ENCODE assay signal across 12 cellular contexts in genomic region chr10:77629775-77630565, GRCh38. TPM values are rescaled to one million over a fixed set of nuclear protein-coding genes. Genes with fewer than 3 reads are reported as not detected.
A peak's percentile ranks its signal among the peaks of the same experiment; 100 is the strongest.
DNase-seq lines count a peak whose midpoint lies in the region; ATAC-seq, FAIRE-seq and TF ChIP-seq lines count a peak whose summit lies in the region.
"Had no signal": no experiment of that assay in that cellular context is flagged by ENCODE, and none has a peak within 500 bp of the region (broad histone marks: within the 10 kb centered on the region; RNA-seq: fewer than 3 reads in every experiment).

No MANE protein-coding gene starts in this region.

- no peak overlapping the region for H3K27ac Mint-ChIP-seq in WTC11
- H3K27ac Mint-ChIP-seq: activated CD4-positive, alpha-beta memory T cell treated with anti-CD3 and anti-CD28 coated beads for 36 hours; CD4-positive, CD25-positive, alpha-beta regulatory T cell had no signal

- H3K4me1 Mint-ChIP-seq in WTC11 = peaks cover 27% of the 10 kb centered on the region
- H3K4me1 Mint-ChIP-seq: CD4-positive, CD25-positive, alpha-beta regulatory T cell had no signal

- CTCF ChIA-PET in K562 (lab: Yijun Ruan, JAX; ENCODE audit: low intra/inter-chr PET ratio) = interaction anchor here (0.7 kb wide), 1 partner anchor 86 kb away, joined by 3 read pairs; no protein-coding TSS in a partner anchor
- CTCF ChIA-PET in WTC11 (lab: Charles Lee) = interaction anchor here (0.7 to 1.8 kb wide), 2 partner anchors 82 to 135 kb away, joined by 3 to 6 read pairs; no protein-coding TSS in a partner anchor

- 0 out of 2 replicates have a peak, but pooled peaks cover 3% of the 10 kb centered on the region for H3K9me3 Mint-ChIP-seq in WTC11
- H3K9me3 Mint-ChIP-seq: activated CD4-positive, alpha-beta memory T cell treated with anti-CD3 and anti-CD28 coated beads for 36 hours had no signal

- ATAC-seq in K562 (no peak), gastroesophageal sphincter (peak; percentile 26), WTC11 (no peak), HG03460 (IDR thresholded peaks at IDR 0.05; ENCODE audit: unreplicated experiment) (no peak)

- TF ChIP-seq EP300 in K562 (IDR thresholded peaks at IDR 0.05; ENCODE audit: low read length) (no peak), gastroesophageal sphincter (IDR thresholded peaks at IDR 0.05) (no peak), transverse colon (IDR thresholded peaks at IDR 0.05; ENCODE audit: low read depth) (no peak)

- H3K9me1 ChIP-seq in K562 (ENCODE audit: control insufficient read depth, insufficient read depth, low read length) = no peaks in the 10 kb centered on the region

- no peaks in the 10 kb centered on the region for H3K4me1 ChIP-seq in K562 (replicated peaks in 1 of 2; ENCODE audit: control insufficient read depth in 2 of 2, insufficient read depth in 2 of 2, low read length in 2 of 2)
- peaks cover 0 to 98% (median 23%) of the 10 kb centered on the region in 3 donors for H3K4me1 ChIP-seq in gastroesophageal sphincter
- peaks cover 0 to 22% (median 4%) of the 10 kb centered on the region in 4 donors for H3K4me1 ChIP-seq in transverse colon

- no peak overlapping the region for H3K9ac ChIP-seq in K562 (ENCODE audit: insufficient read depth in 1 of 2, low read depth in 2 of 2, low read length in 2 of 2)

- H2AFZ ChIP-seq in K562 (ENCODE audit: low read depth, low read length) = no peak overlapping the region

- POLR2A ChIA-PET in K562 (lab: Yijun Ruan, JAX) = no interaction called here
- POLR2A ChIA-PET in WTC11 (lab: Charles Lee) = no interaction called here

- BruUV-seq in K562 (replicated peaks; lab: Mats Ljungman, UMichigan) = no TSS peak

- in situ Hi-C loops in K562 (cut with MboI) = loop anchor here (25.0 kb wide), 1 partner anchor 243 kb away; no protein-coding TSS in a partner anchor
- in situ Hi-C loops in transverse colon (cut with MboI; ENCODE audit: low pct_ligation_motif_present in 1 of 4, low pct_unique_long_range_greater_than_20kb in 1 of 4, low sequenced_read_pairs in 3 of 4) = loop anchor here in 1 of 4 donors (25.0 kb wide), 1 partner anchor 218 kb away; no protein-coding TSS in a partner anchor

- DNase-seq in M059J (ENCODE audit: low read depth) (peak; percentile 57), K562 (ENCODE audit: extremely low read depth in 1 of 4, low spot score in 3 of 4) (no peak), transverse colon (no peak), RPMI8226 (no peak), WTC11 (ENCODE audit: low spot score) (no peak)
- DNase-seq: activated CD4-positive, alpha-beta memory T cell treated with anti-CD3 and anti-CD28 coated beads for 36 hours; amygdala; CD4-positive, CD25-positive, alpha-beta regulatory T cell; substantia nigra had no signal

- H3K9me3 ChIP-seq in K562 (replicated peaks; ENCODE audit: control insufficient read depth, insufficient read depth, low read depth, low read length) (no peaks in the 10 kb centered on the region), gastroesophageal sphincter (no peaks in the 10 kb centered on the region), transverse colon (no peaks in the 10 kb centered on the region)

- no peaks in the 10 kb centered on the region for H3K79me2 ChIP-seq in K562 (ENCODE audit: control insufficient read depth, insufficient read depth, low read length)

- WGBS in K562 (ENCODE audit: insufficient coverage, low coverage, missing lambda C conversion rate) = under 1% methylated on average over 13 of the region's 13 CpGs
- 56% methylated on average over 6 of the region's 13 CpGs; no CpG with 5 or more reads in 1 of the 2 donors for WGBS in gastroesophageal sphincter (ENCODE audit: low coverage in 1 of 2), 2 donors
- WGBS in transverse colon (ENCODE audit: low coverage in 1 of 2), 2 donors = 54% methylated on average over 13 of the region's 13 CpGs; no CpG with 5 or more reads in 1 of the 2 donors

- TF ChIP-seq RAD21 in K562 (CRISPR knock-in tag; conservative IDR thresholded peaks at IDR 0.05 in 1 of 2, IDR thresholded peaks at IDR 0.05 in 1 of 2) = no peak

- H3K27me3 ChIP-seq in K562 (ENCODE audit: control insufficient read depth in 2 of 2, insufficient read depth in 2 of 2, low read length in 2 of 2) (peaks cover 2 to 9% of the 10 kb centered on the region in 2 experiments; a peak in 2 of 5 replicates), gastroesophageal sphincter (no peaks in the 10 kb centered on the region), transverse colon (peaks cover 3% of the 10 kb centered on the region)

- no peak overlapping the region for H3K4me3 Mint-ChIP-seq in WTC11
- H3K4me3 Mint-ChIP-seq: activated CD4-positive, alpha-beta memory T cell treated with anti-CD3 and anti-CD28 coated beads for 36 hours; CD4-positive, CD25-positive, alpha-beta regulatory T cell had no signal

- H3K27me3 Mint-ChIP-seq in WTC11 (ENCODE audit: low read depth) = peaks cover 17% of the 10 kb centered on the region

- TF ChIP-seq POLR2A in K562 (conservative IDR thresholded peaks at IDR 0.05) (no peak), gastroesophageal sphincter (IDR thresholded peaks at IDR 0.05) (no peak), transverse colon (IDR thresholded peaks at IDR 0.05) (no peak)

- H3K4me2 ChIP-seq in K562 (ENCODE audit: insufficient read depth, low read length) = no peak overlapping the region

- no peaks in the 10 kb centered on the region for H3K36me3 Mint-ChIP-seq in WTC11
- H3K36me3 Mint-ChIP-seq: activated CD4-positive, alpha-beta memory T cell treated with anti-CD3 and anti-CD28 coated beads for 36 hours; CD4-positive, CD25-positive, alpha-beta regulatory T cell had no signal

- intact Hi-C loops in K562 (cut with micrococcal nuclease) = no loop called here
- intact Hi-C loops in transverse colon (cut with DNase I; ENCODE audit: low total_unique reads) = loop anchor here (10.0 kb wide), 1 partner anchor 105 kb away; no protein-coding TSS in a partner anchor

- FAIRE-seq in K562 (lab: Jason Lieb, UNC) = no peak
- FAIRE-seq: TTC549 had no signal

- TF ChIP-seq CTCF in K562 (IDR thresholded peaks at IDR 0.05 in 2 of 3, conservative IDR thresholded peaks at IDR 0.05 in 1 of 3; ENCODE audit: insufficient read depth in 2 of 3, low read depth in 1 of 3, low read length in 3 of 3) (no peak), gastroesophageal sphincter (IDR thresholded peaks at IDR 0.05) (no peak), transverse colon (IDR thresholded peaks at IDR 0.05) (no peak), WTC11 (IDR thresholded peaks at IDR 0.05) (no peak)

- H3K27ac ChIP-seq in K562 (ENCODE audit: extremely low read depth, low read depth, low read length) (no peak overlapping the region), gastroesophageal sphincter (peak overlapping the region; percentile 2 to 95 (median 58)), transverse colon (peak overlapping the region in 3 of 4 donors; percentile 30 to 89 (median 34))

- H3K4me3 ChIP-seq in K562 (no peak overlapping the region), gastroesophageal sphincter (peak overlapping the region in 1 of 2 donors; percentile 11), transverse colon (no peak overlapping the region)

- no peaks in the 10 kb centered on the region; the same call in 1 of the 2 replicates for H4K20me1 ChIP-seq in K562 (replicated peaks; ENCODE audit: control insufficient read depth, insufficient read depth, low read length)

- H3K36me3 ChIP-seq in K562 (ENCODE audit: control insufficient read depth, insufficient read depth, low read length) (no peaks in the 10 kb centered on the region), gastroesophageal sphincter (no peaks in the 10 kb centered on the region), transverse colon (no peaks in the 10 kb centered on the region)

TF ChIP-seq in K562, 482 proteins besides CTCF, POLR2A, EP300 and RAD21 (continues in another document):
- peak; percentile 46; the same call in 1 of the 2 replicates for TF ChIP-seq ZKSCAN1 (IDR thresholded peaks at IDR 0.05; ENCODE audit: low read depth, low read length)

TF ChIP-seq in WTC11, 78 proteins besides CTCF, POLR2A, EP300 and RAD21 (continues in another document):
- TF ChIP-seq ZSCAN18 (CRISPR knock-in tag; IDR thresholded peaks at IDR 0.05) (no peak), OVOL2 (CRISPR knock-in tag; IDR thresholded peaks at IDR 0.05; ENCODE audit: borderline replicate concordance) (no peak), RELA (CRISPR knock-in tag; IDR thresholded peaks at IDR 0.05; ENCODE audit: borderline replicate concordance) (no peak), NR1H2 (CRISPR knock-in tag; IDR thresholded peaks at IDR 0.05) (no peak), JAZF1 (CRISPR knock-in tag; IDR thresholded peaks at IDR 0.05) (no peak)

RNA-seq across cellular contexts. Expression of gene KCNMA1, which starts 7.6 kb away (rescaled TPM):
- total RNA-seq in M059J (2014; rRNA removed; shearing (Covaris generic)) = 16.1 and 23.3 TPM in 2 replicates
- 0.69 and 1.8 TPM in 2 replicates for total RNA-seq in K562 (2011; cell fraction: chromatin; rRNA removed; ENCODE audit: low replicate concordance)
- 0.50 and 0.79 TPM in 2 replicates for total RNA-seq in K562 (2011; cell fraction: nucleolus; rRNA removed)
- 0.46 and 0.81 TPM in 2 replicates for total RNA-seq in K562 (2011; cell fraction: nucleoplasm; rRNA removed)
- 0.20 TPM in 1 of 2 replicates, not detected in the other for total RNA-seq in K562 (2014; rRNA removed)
- total RNA-seq in K562 (2014; rRNA removed; fragmentation: Illumina TruSeq; extraction: Trizol) = 0.15 and 0.41 TPM in 2 replicates
- total RNA-seq in K562 (2015; rRNA removed; fragmentation: Illumina TruSeq; extraction: Trizol) = 0.08 and 0.18 TPM in 2 replicates
- total RNA-seq in K562 (2021) = 0.27 and 0.95 TPM in 2 replicates
- 0.01 and 0.04 TPM in 2 replicates for polyA plus RNA-seq in K562 (2011; rRNA removed)
- 0.01 TPM in 1 of 2 replicates, not detected in the other for polyA plus RNA-seq in K562 (2011; cell fraction: cytosol; rRNA removed)
- 0.11 and 0.13 TPM in 2 replicates for polyA plus RNA-seq in K562 (2011; cell fraction: nucleus; rRNA removed)
- polyA plus RNA-seq in K562 (2012) = 0.04 and 0.84 TPM in 2 replicates
- 0.04 and 0.06 TPM in 2 replicates for polyA plus RNA-seq in K562 (2014; fragmentation: Illumina TruSeq; extraction: Trizol)
- not detected for polyA plus RNA-seq in K562 (2014; fragmentation: Nextera tagmentation; extraction: Ambion mirVana)
- polyA plus RNA-seq in K562 (2014; rRNA removed) = not detected in 2 replicates
- 0.12 and 0.14 TPM in 2 replicates for polyA minus RNA-seq in K562 (2011; rRNA and poly(A)+ RNA removed)
- polyA minus RNA-seq in K562 (2011; cell fraction: cytosol; rRNA and poly(A)+ RNA removed) = not detected in 2 replicates
- 0.13 and 0.33 TPM in 2 replicates for polyA minus RNA-seq in K562 (2011; cell fraction: nucleus; rRNA and poly(A)+ RNA removed)
- total RNA-seq in gastroesophageal sphincter = 100 to 1,000 TPM; 168 to 389 (median 323) TPM
- total RNA-seq in transverse colon = 100 to 1,000 TPM in 2 of 4 donors, 10 to 100 TPM in 2; 68.4 to 170 (median 119) TPM
- total RNA-seq in WTC11 (2021) = 4.1 to 7.3 TPM (median 5.3 TPM) in 3 replicates
- total RNA-seq: activated CD4-positive, alpha-beta memory T cell treated with anti-CD3 and anti-CD28 coated beads for 36 hours; CD4-positive, CD25-positive, alpha-beta regulatory T cell had no signal
- polyA plus RNA-seq: CD4-positive, CD25-positive, alpha-beta regulatory T cell had no signal
